7 cellular contexts compared by ENCODE assay signal in the genomic region with DNA sequence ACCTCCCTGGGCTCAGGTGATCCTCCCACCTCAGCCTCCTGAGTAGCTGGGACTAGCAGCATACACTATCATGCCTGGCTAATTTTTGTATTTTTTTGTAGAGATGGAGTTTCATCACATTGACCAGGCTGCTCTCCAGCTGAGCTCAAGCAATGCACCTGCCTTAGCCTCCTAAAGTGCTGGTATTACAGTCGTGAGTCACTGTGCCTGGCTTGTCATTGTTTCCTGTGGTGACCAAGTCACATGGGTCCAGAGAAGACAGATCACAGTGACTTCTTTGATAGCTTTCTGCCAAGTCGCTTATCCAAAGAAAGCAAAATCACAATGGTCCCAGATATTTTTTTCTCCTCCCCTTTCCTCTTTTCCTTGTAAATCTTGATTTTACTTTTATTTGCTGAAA.
DNase-seq lines count a peak whose midpoint lies in the region; ATAC-seq and TF ChIP-seq lines count a peak whose summit lies in the region.
"Not testable (repeated sequence)": the region's sequence is repeated elsewhere in the genome, so short reads cannot be mapped to it uniquely, and the experiment has no call there.

No MANE protein-coding gene starts in this region.

- RAD21 ChIA-PET in HCT116 (lab: Charles Lee; ENCODE audit: low non-redundant PET in 1 of 2, low total read pairs in 2 of 2, uncharacterized antibody in 2 of 2, unreplicated experiment in 2 of 2) = not testable (repeated sequence)

- POLR2A ChIA-PET in HCT116 (lab: Charles Lee) = not testable (repeated sequence)

- not testable (repeated sequence) for H3K4me3 ChIP-seq in CD4-positive, CD25-positive, alpha-beta regulatory T cell (ENCODE audit: low read depth, low read length); HCT116 (replicated peaks in 1 of 2; ENCODE audit: low read depth in 1 of 2, low read length in 2 of 2); mucosa of descending colon

- DNase-seq in CD4-positive, CD25-positive, alpha-beta regulatory T cell; HCT116 (ENCODE audit: low read depth, low spot score); activated T-cell treated with anti-CD3 and anti-CD28 coated beads, Interleukin-2, amount 50 U/mL, for 4 hours; activated naive CD8-positive, alpha-beta T cell treated with anti-CD3 and anti-CD28 coated beads, Interleukin-2, amount 50 U/mL, for 24 hours; mucosa of descending colon; stimulated activated effector memory CD8-positive, alpha-beta T cell treated with anti-CD3 and anti-CD28 coated beads, Interleukin-12 subunit alpha, Interleukin-12 subunit beta, amount 100 ng/mL, for 72 hours (ENCODE audit: low spot score in 2 of 2): not testable (repeated sequence)

- CTCF ChIA-PET in HCT116 (lab: Charles Lee) = not testable (repeated sequence)

- H2AFZ ChIP-seq in HCT116 (ENCODE audit: low read depth, low read length, poor library complexity, severe bottlenecking) = not testable (repeated sequence)

- not testable (repeated sequence) for H3K27me3 Mint-ChIP-seq in CD4-positive, CD25-positive, alpha-beta regulatory T cell; activated T-cell treated with anti-CD3 and anti-CD28 coated beads, Interleukin-2, amount 50 U/mL, for 4 hours (ENCODE audit: low read depth); activated naive CD8-positive, alpha-beta T cell treated with anti-CD3 and anti-CD28 coated beads, Interleukin-2, amount 50 U/mL, for 24 hours

- not testable (repeated sequence) for H3K27ac Mint-ChIP-seq in CD4-positive, CD25-positive, alpha-beta regulatory T cell; activated naive CD8-positive, alpha-beta T cell treated with anti-CD3 and anti-CD28 coated beads, Interleukin-2, amount 50 U/mL, for 24 hours; stimulated activated effector memory CD8-positive, alpha-beta T cell treated with anti-CD3 and anti-CD28 coated beads, Interleukin-12 subunit alpha, Interleukin-12 subunit beta, amount 100 ng/mL, for 72 hours

- H3K27me3 ChIP-seq in CD4-positive, CD25-positive, alpha-beta regulatory T cell (ENCODE audit: control insufficient read depth, insufficient read depth, low read length); HCT116 (ENCODE audit: insufficient read depth, low read length): not testable (repeated sequence)

- H3K4me1 Mint-ChIP-seq in CD4-positive, CD25-positive, alpha-beta regulatory T cell; activated T-cell treated with anti-CD3 and anti-CD28 coated beads, Interleukin-2, amount 50 U/mL, for 4 hours (ENCODE audit: low read depth); activated naive CD8-positive, alpha-beta T cell treated with anti-CD3 and anti-CD28 coated beads, Interleukin-2, amount 50 U/mL, for 24 hours; stimulated activated effector memory CD8-positive, alpha-beta T cell treated with anti-CD3 and anti-CD28 coated beads, Interleukin-12 subunit alpha, Interleukin-12 subunit beta, amount 100 ng/mL, for 72 hours: not testable (repeated sequence)

- peak; percentile 70 to 75 for ATAC-seq in CD4-positive, CD25-positive, alpha-beta regulatory T cell (ENCODE audit: low read depth in 2 of 2)
- ATAC-seq in HCT116 = peak; percentile 75
- ATAC-seq in activated CD4-positive, CD25-positive, alpha-beta regulatory T cell treated with anti-CD3 and anti-CD28 coated beads, Interleukin-2, amount 50 U/mL, for 24 hours = peak; percentile 91 to 98
- peak; percentile 90 to 92 for ATAC-seq in activated T-cell treated with anti-CD3 and anti-CD28 coated beads, Interleukin-2, amount 50 U/mL, for 4 hours
- peak; percentile 99 for ATAC-seq in activated naive CD8-positive, alpha-beta T cell treated with anti-CD3 and anti-CD28 coated beads, Interleukin-2, amount 50 U/mL, for 24 hours
- peak; percentile 29 for ATAC-seq in mucosa of descending colon
- peak; percentile 97 for ATAC-seq in stimulated activated effector memory CD8-positive, alpha-beta T cell treated with anti-CD3 and anti-CD28 coated beads, Interleukin-12 subunit alpha, Interleukin-12 subunit beta, amount 100 ng/mL, for 72 hours

- H3K4me1 ChIP-seq in CD4-positive, CD25-positive, alpha-beta regulatory T cell (ENCODE audit: control insufficient read depth, insufficient read depth, low read length, poor library complexity, severe bottlenecking); HCT116 (ENCODE audit: control insufficient read depth in 1 of 2, insufficient read depth in 2 of 2, low read length in 2 of 2); mucosa of descending colon (ENCODE audit: low read depth): not testable (repeated sequence)

- not testable (repeated sequence) for H3K4me2 ChIP-seq in HCT116 (ENCODE audit: low read length)

- BruUV-seq in HCT116 (replicated peaks; lab: Mats Ljungman, UMichigan) = not testable (repeated sequence)

- not testable (repeated sequence) for TF ChIP-seq CTCF in HCT116 (IDR thresholded peaks at IDR 0.05 in 2 of 3, conservative IDR thresholded peaks at IDR 0.05 in 1 of 3; ENCODE audit: borderline replicate concordance in 1 of 3, insufficient read depth in 1 of 3, low read depth in 2 of 3, low read length in 2 of 3); mucosa of descending colon (IDR thresholded peaks at IDR 0.05)

- not testable (repeated sequence) for H3K9me3 ChIP-seq in CD4-positive, CD25-positive, alpha-beta regulatory T cell (ENCODE audit: control insufficient read depth in 2 of 2, low read length in 2 of 2); HCT116 (ENCODE audit: control insufficient read depth in 1 of 2, insufficient read depth in 1 of 2, low read depth in 1 of 2, low read length in 2 of 2); mucosa of descending colon

- not testable (repeated sequence) for H3K9me2 ChIP-seq in HCT116 (ENCODE audit: insufficient read depth)

- H3K9ac ChIP-seq in HCT116 (ENCODE audit: low read length) = not testable (repeated sequence)

- not testable (repeated sequence) for H3K36me3 Mint-ChIP-seq in CD4-positive, CD25-positive, alpha-beta regulatory T cell; activated T-cell treated with anti-CD3 and anti-CD28 coated beads, Interleukin-2, amount 50 U/mL, for 4 hours (ENCODE audit: insufficient read depth); activated naive CD8-positive, alpha-beta T cell treated with anti-CD3 and anti-CD28 coated beads, Interleukin-2, amount 50 U/mL, for 24 hours (ENCODE audit: low read depth); stimulated activated effector memory CD8-positive, alpha-beta T cell treated with anti-CD3 and anti-CD28 coated beads, Interleukin-12 subunit alpha, Interleukin-12 subunit beta, amount 100 ng/mL, for 72 hours

- not testable (repeated sequence) for TF ChIP-seq POLR2A in HCT116 (IDR thresholded peaks at IDR 0.05; ENCODE audit: borderline replicate concordance, extremely low read depth, insufficient read depth, insufficient read length)

- intact Hi-C loops in HCT116 (cut with micrococcal nuclease); mucosa of descending colon (cut with DNase I, micrococcal nuclease): not testable (repeated sequence)

- H3K36me3 ChIP-seq in CD4-positive, CD25-positive, alpha-beta regulatory T cell (ENCODE audit: control insufficient read depth, insufficient read depth, low read length); HCT116 (ENCODE audit: control insufficient read depth in 1 of 2, insufficient read depth in 2 of 2, low read length in 2 of 2); mucosa of descending colon (ENCODE audit: low read depth): not testable (repeated sequence)

- not testable (repeated sequence) for TF ChIP-seq RAD21 in HCT116 (IDR thresholded peaks at IDR 0.05; ENCODE audit: low read depth)

- not testable (repeated sequence) for H3K9me3 Mint-ChIP-seq in CD4-positive, CD25-positive, alpha-beta regulatory T cell; activated T-cell treated with anti-CD3 and anti-CD28 coated beads, Interleukin-2, amount 50 U/mL, for 4 hours; activated naive CD8-positive, alpha-beta T cell treated with anti-CD3 and anti-CD28 coated beads, Interleukin-2, amount 50 U/mL, for 24 hours; stimulated activated effector memory CD8-positive, alpha-beta T cell treated with anti-CD3 and anti-CD28 coated beads, Interleukin-12 subunit alpha, Interleukin-12 subunit beta, amount 100 ng/mL, for 72 hours

- not testable (repeated sequence) for H3K27ac ChIP-seq in CD4-positive, CD25-positive, alpha-beta regulatory T cell (ENCODE audit: insufficient read depth, low read length, poor library complexity, severe bottlenecking); HCT116 (ENCODE audit: low read depth, low read length)

- not testable (repeated sequence) for H3K4me3 Mint-ChIP-seq in CD4-positive, CD25-positive, alpha-beta regulatory T cell; activated T-cell treated with anti-CD3 and anti-CD28 coated beads, Interleukin-2, amount 50 U/mL, for 4 hours; activated naive CD8-positive, alpha-beta T cell treated with anti-CD3 and anti-CD28 coated beads, Interleukin-2, amount 50 U/mL, for 24 hours; stimulated activated effector memory CD8-positive, alpha-beta T cell treated with anti-CD3 and anti-CD28 coated beads, Interleukin-12 subunit alpha, Interleukin-12 subunit beta, amount 100 ng/mL, for 72 hours

- not testable (repeated sequence) for H4K20me1 ChIP-seq in HCT116 (ENCODE audit: insufficient read depth)

- H3K79me2 ChIP-seq in HCT116 (ENCODE audit: insufficient read depth, low read length) = not testable (repeated sequence)

Comparison
In these comparisons a context has a peak if more than half of its experiments do, and no peak if none do; other contexts are left out.
1. ATAC-seq: peak in every context shown above with its lines; median percentile 99 in activated naive CD8-positive, alpha-beta T cell treated with anti-CD3 and anti-CD28 coated beads, Interleukin-2, amount 50 U/mL, for 24 hours; 97 in stimulated activated effector memory CD8-positive, alpha-beta T cell treated with anti-CD3 and anti-CD28 coated beads, Interleukin-12 subunit alpha, Interleukin-12 subunit beta, amount 100 ng/mL, for 72 hours; 94 in activated CD4-positive, CD25-positive, alpha-beta regulatory T cell treated with anti-CD3 and anti-CD28 coated beads, Interleukin-2, amount 50 U/mL, for 24 hours; 91 in activated T-cell treated with anti-CD3 and anti-CD28 coated beads, Interleukin-2, amount 50 U/mL, for 4 hours; 75 in HCT116; 72 in CD4-positive, CD25-positive, alpha-beta regulatory T cell; 29 in mucosa of descending colon.